17 cellular contexts compared by ENCODE assay signal in the genomic region with DNA sequence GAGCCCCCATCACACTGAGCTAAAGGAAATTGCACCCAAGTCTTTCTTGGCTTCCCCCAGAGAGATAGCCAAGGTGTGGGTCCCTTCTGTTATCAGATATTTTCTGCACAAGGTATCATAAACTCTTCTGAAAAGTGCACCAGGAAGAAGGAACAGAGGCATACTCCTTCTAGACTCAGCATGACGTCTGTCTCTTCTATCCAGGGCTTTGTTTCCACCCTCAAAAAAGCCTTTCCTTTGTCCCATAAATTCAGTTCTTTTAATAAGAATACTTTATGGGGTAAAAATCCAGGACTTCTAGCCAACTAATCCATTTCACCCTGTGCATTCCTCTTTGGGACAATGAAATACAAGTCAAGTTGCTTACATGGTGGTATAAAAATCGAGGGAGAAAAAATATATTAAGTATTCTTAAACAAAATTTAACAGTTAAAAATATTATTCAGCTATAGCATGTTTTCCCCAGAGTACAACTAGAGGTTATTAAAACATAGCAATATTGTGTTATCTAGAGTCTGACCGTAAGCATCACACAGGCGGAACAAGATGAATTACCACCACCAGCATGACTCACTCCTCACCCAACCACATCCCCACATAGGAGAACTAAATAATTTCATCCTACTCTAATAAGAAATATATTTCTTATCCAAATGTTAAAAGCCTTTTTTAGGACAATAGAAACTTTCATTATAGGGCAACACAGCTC.
A peak's percentile ranks its signal among the peaks of the same experiment; 100 is the strongest.
DNase-seq lines count a peak whose midpoint lies in the region; ATAC-seq, FAIRE-seq and TF ChIP-seq lines count a peak whose summit lies in the region.
"Had no signal": no experiment of that assay in that cellular context is flagged by ENCODE, and none has a peak within 500 bp of the region (broad histone marks: within the 10 kb centered on the region; RNA-seq: fewer than 3 reads in every experiment).

No MANE protein-coding gene starts in this region.

- FAIRE-seq in urothelium cell line (lab: Jason Lieb, UNC), result no peak
- FAIRE-seq: K562 had no signal

- TF ChIP-seq CTCF in MCF 10A (IDR thresholded peaks at IDR 0.05; ENCODE audit: unreplicated experiment) (no peak), breast epithelium (IDR thresholded peaks at IDR 0.05) (no peak)

- intact Hi-C loops in MCF 10A (cut with micrococcal nuclease), result no loop called here
- intact Hi-C loops in breast epithelium (cut with DNase I; ENCODE audit: low total_unique reads), result no loop called here

- DNase-seq in MCF 10A (ENCODE audit: unreplicated experiment), result peak; percentile 39
- no peak for DNase-seq in breast epithelium (ENCODE audit: low spot score in 2 of 2)
- DNase-seq in amniotic epithelial cell (ENCODE audit: low read depth), result peak; percentile 95
- peak; percentile 87 for DNase-seq in iris pigment epithelial cell (ENCODE audit: low read depth)
- DNase-seq in urothelium cell line (ENCODE audit: low spot score), result peak; percentile 18
- DNase-seq in effector CD8-positive, alpha-beta T cell (lab: John Stamatoyannopoulos, UW), result no peak
- no peak for DNase-seq in NCI-H1105 (lab: John Stamatoyannopoulos, UW)
- DNase-seq: activated CD4-positive, alpha-beta T cell treated with anti-CD3 and anti-CD28 coated beads for 1 hour; head of caudate nucleus; left ventricle myocardium superior; NCI-H187; nucleus accumbens; stimulated activated CD4-positive, alpha-beta T cell treated with anti-CD3 and anti-CD28 coated beads, Interleukin-15, amount 100 ng/mL, for 24 hours; trophoblast cell had no signal

- H3K4me1 Mint-ChIP-seq in MCF 10A (ENCODE audit: insufficient read depth, unreplicated experiment), result peaks cover 6% of the 10 kb centered on the region

- H3K4me1 ChIP-seq in breast epithelium, result no peaks in the 10 kb centered on the region

- H3K27ac Mint-ChIP-seq in MCF 10A (ENCODE audit: low read depth, unreplicated experiment), result no peak overlapping the region

- POLR2A ChIA-PET in MCF 10A (lab: Yijun Ruan, JAX), result no interaction called here

- no peaks in the 10 kb centered on the region for H3K9me3 ChIP-seq in breast epithelium

- CTCF ChIA-PET in MCF 10A (lab: Yijun Ruan, JAX), result interaction anchor here (0.6 to 1.1 kb wide), 3 partner anchors 46 to 419 kb away, joined by 3 read pairs; no protein-coding TSS in a partner anchor

- no TSS peak for BruUV-seq in MCF 10A (replicated peaks; lab: Mats Ljungman, UMichigan)

- H3K4me3 ChIP-seq in breast epithelium, result no peak overlapping the region
- H3K4me3 ChIP-seq: K562 had no signal

- H3K27me3 ChIP-seq in breast epithelium, result no peaks in the 10 kb centered on the region

- H3K27ac ChIP-seq in breast epithelium, result no peak overlapping the region
- H3K27ac ChIP-seq: 22Rv1 had no signal

- H3K36me3 ChIP-seq in breast epithelium, result no peaks in the 10 kb centered on the region

- TF ChIP-seq POLR2A in breast epithelium (IDR thresholded peaks at IDR 0.05), result no peak

- no peaks in the 10 kb centered on the region for H3K9me3 Mint-ChIP-seq in MCF 10A (ENCODE audit: unreplicated experiment)

- H3K36me3 Mint-ChIP-seq in MCF 10A (ENCODE audit: insufficient read depth, unreplicated experiment), result no peaks in the 10 kb centered on the region

- no peak for ATAC-seq in HG03025 (IDR thresholded peaks at IDR 0.05; ENCODE audit: low FRiP score, unreplicated experiment)
- ATAC-seq: K562, left ventricle myocardium superior had no signal

- no peaks in the 10 kb centered on the region for H3K27me3 Mint-ChIP-seq in MCF 10A (ENCODE audit: insufficient read depth, unreplicated experiment)

- no peak overlapping the region for H3K4me3 Mint-ChIP-seq in MCF 10A (ENCODE audit: unreplicated experiment)

Comparison
In these comparisons a context has a peak if more than half of its experiments do, and no peak if none do; other contexts are left out.
1. DNase-seq: peak in MCF 10A (single experiment), amniotic epithelial cell (single experiment), iris pigment epithelial cell (single experiment) and urothelium cell line (single experiment); none in breast epithelium (0 of 2), effector CD8-positive, alpha-beta T cell (single experiment) and NCI-H1105 (single experiment).